8 cellular contexts compared by ENCODE assay signal in the genomic region with DNA sequence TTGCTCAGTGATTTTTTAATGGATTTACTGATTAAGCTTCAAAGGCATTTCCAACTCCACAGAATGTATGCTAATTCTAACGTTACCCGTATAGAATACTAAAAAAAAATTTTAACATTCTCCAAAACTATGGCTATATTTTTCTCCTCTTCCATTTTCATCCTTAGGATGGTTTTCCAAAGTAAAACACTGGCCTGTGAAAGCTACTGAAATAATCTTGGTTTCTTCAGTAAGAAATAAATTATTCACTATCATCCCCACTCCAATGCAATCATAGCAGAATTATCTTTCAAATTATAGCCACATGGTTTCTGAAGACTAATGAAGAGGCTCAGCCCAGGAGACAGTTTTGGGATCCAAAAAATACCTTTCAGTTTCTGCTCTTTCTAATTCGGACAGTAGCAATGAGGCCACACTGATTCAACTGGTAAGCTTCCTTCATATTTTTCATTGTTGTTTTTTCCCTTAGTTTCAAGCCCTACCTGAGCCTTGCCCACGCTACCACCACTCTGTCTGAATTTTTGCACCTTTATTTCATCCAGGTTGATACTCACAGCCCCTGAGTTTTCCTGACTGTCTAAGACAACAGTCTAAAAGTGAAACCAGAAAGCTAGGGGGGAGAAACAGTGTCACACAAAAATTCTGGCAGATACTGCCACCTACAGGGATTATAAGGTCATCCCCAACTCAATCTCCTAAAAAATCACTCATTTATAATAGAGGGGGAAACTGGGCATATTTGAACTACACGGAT.
DNase-seq lines count a peak whose midpoint lies in the region; TF ChIP-seq lines count a peak whose summit lies in the region.

No MANE protein-coding gene starts in this region.

- no peak overlapping the region for H3K23ac ChIP-seq in mesenchymal stem cell (ENCODE audit: low read length in 2 of 2)

- H2BK12ac ChIP-seq in mesenchymal stem cell (ENCODE audit: low read length in 2 of 2) = no peak overlapping the region

- H3K18ac ChIP-seq in mesenchymal stem cell (ENCODE audit: low read depth in 1 of 2, low read length in 2 of 2) = no peak overlapping the region

- no peak overlapping the region for H3K14ac ChIP-seq in mesenchymal stem cell (ENCODE audit: low read length in 2 of 2)

- H3K79me1 ChIP-seq in mesenchymal stem cell (replicated peaks; ENCODE audit: low read length, poor library complexity, severe bottlenecking) = no peaks in the 10 kb centered on the region

- peak overlapping the region; percentile 85 for H3K9ac ChIP-seq in mesenchymal stem cell (ENCODE audit: low read length)

- H3K4me3 Mint-ChIP-seq in HFFc6 = peak overlapping the region; percentile 85

- peaks cover 12% of the 10 kb centered on the region for H3K9me3 Mint-ChIP-seq in HFFc6

- H3K36me3 Mint-ChIP-seq in HFFc6 (ENCODE audit: low read depth) = no peaks in the 10 kb centered on the region

- no peak overlapping the region for H3K27ac Mint-ChIP-seq in HFFc6

- TF ChIP-seq CTCF in AG04449 (IDR thresholded peaks at IDR 0.05; ENCODE audit: insufficient read depth, low read length, missing control alignments) = peak; percentile 28
- peak; percentile 62 for TF ChIP-seq CTCF in GM12873 (IDR thresholded peaks at IDR 0.05; ENCODE audit: insufficient read depth, low read depth, low read length, missing control alignments)
- peak; percentile 58 for TF ChIP-seq CTCF in HFFc6 (IDR thresholded peaks at IDR 0.05)

- H3K4ac ChIP-seq in mesenchymal stem cell (ENCODE audit: low read depth in 1 of 2, low read length in 2 of 2) = no peak overlapping the region

- H3K4me1 ChIP-seq in mesenchymal stem cell (ENCODE audit: control insufficient read depth, insufficient read depth, low read depth, low read length) = no peaks in the 10 kb centered on the region

- H3K4me3 ChIP-seq in AG04449 (ENCODE audit: low read depth, low read length) (peak overlapping the region; percentile 49), mesenchymal stem cell (ENCODE audit: insufficient read depth in 1 of 2, low read depth in 1 of 2, low read length in 2 of 2) (peak overlapping the region in 1 of 2 experiments; percentile 75)

- H3K27ac ChIP-seq in mesenchymal stem cell (ENCODE audit: low read length, poor library complexity, severe bottlenecking) = no peak overlapping the region

- no peak for DNase-seq in AG04449 (ENCODE audit: low read depth, low spot score)
- no peak for DNase-seq in HFFc6
- DNase-seq in M059J (ENCODE audit: low read depth) = peak; percentile 57
- peak; percentile 64 for DNase-seq in RPMI8226
- DNase-seq in dermis microvascular lymphatic vessel endothelial cell (ENCODE audit: low read depth in 2 of 2) = peak; percentile 16 to 21
- peak; percentile 69 for DNase-seq in mesenchymal stem cell
- DNase-seq in posterior vena cava (ENCODE audit: low spot score) = no peak

- 55% methylated on average over 4 of the region's 5 CpGs for WGBS in mesenchymal stem cell

- H2AK5ac ChIP-seq in mesenchymal stem cell (ENCODE audit: low read length, severe bottlenecking) = no peak overlapping the region

- no peak overlapping the region for H3K4me2 ChIP-seq in mesenchymal stem cell (ENCODE audit: low read length, poor library complexity, severe bottlenecking)

- H4K8ac ChIP-seq in mesenchymal stem cell (ENCODE audit: low read length) = peak overlapping the region; percentile 72

- CTCF ChIA-PET in AG04449 (lab: Yijun Ruan, JAX) = interaction anchor here (0.8 to 3.7 kb wide), 9 partner anchors 13 to 1544 kb away, joined by 3 to 32 read pairs (median 3); no protein-coding TSS in a partner anchor

- H2BK15ac ChIP-seq in mesenchymal stem cell (ENCODE audit: low read depth, poor library complexity, severe bottlenecking) = no peak overlapping the region

- H4K91ac ChIP-seq in mesenchymal stem cell (ENCODE audit: low read length) = no peak overlapping the region

- H3K27me3 ChIP-seq in mesenchymal stem cell (ENCODE audit: control insufficient read depth in 1 of 2, insufficient read depth in 1 of 2, low read length in 2 of 2) = no peaks in the 10 kb centered on the region

- intact Hi-C loops in posterior vena cava (cut with DNase I) = no loop called here

- POLR2A ChIA-PET in AG04449 (lab: Yijun Ruan, JAX) = no interaction called here

- peak overlapping the region; percentile 54 for H2AFZ ChIP-seq in mesenchymal stem cell (ENCODE audit: low read depth, low read length)

- no peaks in the 10 kb centered on the region for H3K4me1 Mint-ChIP-seq in HFFc6 (ENCODE audit: low read depth)

- no peaks in the 10 kb centered on the region for H3K27me3 Mint-ChIP-seq in HFFc6 (ENCODE audit: insufficient read depth)

- H2BK120ac ChIP-seq in mesenchymal stem cell (ENCODE audit: low read depth, low read length) = no peak overlapping the region

- H2BK5ac ChIP-seq in mesenchymal stem cell (ENCODE audit: low read depth, low read length, poor library complexity, severe bottlenecking) = no peak overlapping the region

- H3K9me3 ChIP-seq in mesenchymal stem cell (ENCODE audit: control insufficient read depth, low read length) = no peaks in the 10 kb centered on the region

- no peaks in the 10 kb centered on the region for H3K36me3 ChIP-seq in mesenchymal stem cell (ENCODE audit: control insufficient read depth in 1 of 2, insufficient read depth in 2 of 2, low read depth in 1 of 2, low read length in 2 of 2)

Comparison
In these comparisons a context has a peak if more than half of its experiments do, and no peak if none do; other contexts are left out.
1. DNase-seq: peak in M059J (single experiment), RPMI8226 (single experiment), dermis microvascular lymphatic vessel endothelial cell (2 of 2) and mesenchymal stem cell (single experiment); none in AG04449 (single experiment), HFFc6 (single experiment) and posterior vena cava (single experiment).
2. Peak in every context shown above with its lines, with median percentiles within 50 percentile points of each other: CTCF ChIP-seq.